ENCODE assay signal across 9 cellular contexts in the genomic region with DNA sequence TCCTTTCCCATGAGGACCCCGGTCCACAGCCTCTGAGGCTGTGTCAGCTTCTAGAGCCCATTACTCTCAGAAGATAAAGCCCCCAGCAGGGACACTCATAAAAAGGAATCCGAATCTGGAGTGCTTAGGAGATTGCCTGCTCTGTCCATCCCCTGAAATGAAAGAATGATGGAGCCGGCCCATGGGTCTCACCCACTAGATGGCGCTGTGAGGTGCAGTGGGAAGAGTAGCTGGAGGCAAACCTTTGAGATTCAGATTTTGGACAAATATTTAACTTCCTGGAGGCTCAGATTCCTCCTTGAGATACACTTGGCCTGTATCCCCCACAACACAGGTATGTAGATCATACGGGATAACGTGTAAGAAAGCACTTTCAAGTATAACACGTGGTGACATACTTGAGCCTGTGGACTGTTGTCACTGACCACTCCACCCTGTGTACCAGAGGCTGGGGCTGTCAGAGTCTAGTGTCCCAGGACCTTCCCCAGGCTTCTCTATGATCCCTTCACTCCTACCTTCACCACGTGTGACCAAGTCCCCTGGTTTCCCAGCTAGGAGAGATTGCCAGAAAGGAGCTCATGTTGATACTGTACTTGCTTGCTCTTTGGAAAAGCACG. TPM values are rescaled to one million over a fixed set of nuclear protein-coding genes. Genes with fewer than 3 reads are reported as not detected.
DNase-seq lines count a peak whose midpoint lies in the region; ATAC-seq, FAIRE-seq and TF ChIP-seq lines count a peak whose summit lies in the region.
"Had no signal": no experiment of that assay in that cellular context is flagged by ENCODE, and none has a peak within 500 bp of the region (broad histone marks: within the 10 kb centered on the region; RNA-seq: fewer than 3 reads in every experiment).

No MANE protein-coding gene starts in this region.

- peak; percentile 67 to 86 for ATAC-seq in activated naive CD4-positive, alpha-beta T cell treated with anti-CD3 and anti-CD28 coated beads, Interleukin-2, amount 50 U/mL, for 72 hours

- H3K9me1 ChIP-seq in keratinocyte (ENCODE audit: control insufficient read depth, extremely low read depth, insufficient read depth, low read length), result no peaks in the 10 kb centered on the region

- H3K4me1 ChIP-seq in keratinocyte (ENCODE audit: control insufficient read depth, extremely low read depth, insufficient read depth, low read length), result peaks cover 12% of the 10 kb centered on the region

- no peaks in the 10 kb centered on the region for H3K9me3 ChIP-seq in keratinocyte (ENCODE audit: control insufficient read depth, low read depth, low read length)

- H3K79me2 ChIP-seq in keratinocyte (ENCODE audit: control insufficient read depth, insufficient read depth, low read length), result no peaks in the 10 kb centered on the region

- dilution Hi-C loops in keratinocyte (cut with MboI; ENCODE audit: extremely low pct_ligation_motif_present, low sequenced_read_pairs), result no loop called here

- H3K36me3 Mint-ChIP-seq in activated naive CD4-positive, alpha-beta T cell treated with anti-CD3 and anti-CD28 coated beads, Interleukin-2, amount 50 U/mL, for 72 hours, result peaks cover 0 to 5% of the 10 kb centered on the region in 2 donors

- H3K27me3 ChIP-seq in keratinocyte (ENCODE audit: control insufficient read depth, extremely low read depth, insufficient read depth, low read length), result no peaks in the 10 kb centered on the region

- peak; percentile 1 for DNase-seq in DMS153 treated with DMSO at 0.1 percent for 48 hours (lab: John Stamatoyannopoulos, UW; ENCODE audit: unreplicated experiment)
- DNase-seq in DMS153 (lab: John Stamatoyannopoulos, UW), result no peak
- peak; percentile 29 for DNase-seq in RPMI7951 (ENCODE audit: low read depth)
- peak; percentile 70 to 82 for DNase-seq in activated naive CD4-positive, alpha-beta T cell treated with anti-CD3 and anti-CD28 coated beads, Interleukin-2, amount 50 U/mL, for 72 hours (ENCODE audit: low spot score in 2 of 2)
- DNase-seq in keratinocyte (ENCODE audit: low read depth, low spot score), result no peak
- peak; percentile 19 to 60 (median 54) for DNase-seq in stimulated activated naive CD4-positive, alpha-beta T cell (lab: John Stamatoyannopoulos, UW)
- no peak for DNase-seq in OCI-M2 (lab: John Stamatoyannopoulos, UW; ENCODE audit: unreplicated experiment)
- no peak for DNase-seq in NCI-H2081 (lab: John Stamatoyannopoulos, UW)

- H3K9ac ChIP-seq in keratinocyte (ENCODE audit: control insufficient read depth, extremely low read depth, insufficient read depth, low read length), result no peak overlapping the region

- no peak overlapping the region for H2AFZ ChIP-seq in keratinocyte (ENCODE audit: control insufficient read depth, low read length)

- no peaks in the 10 kb centered on the region for H3K9me3 Mint-ChIP-seq in activated naive CD4-positive, alpha-beta T cell treated with anti-CD3 and anti-CD28 coated beads, Interleukin-2, amount 50 U/mL, for 72 hours

- no peak overlapping the region for H3K27ac ChIP-seq in keratinocyte (ENCODE audit: control insufficient read depth, insufficient read depth, low read length)

- peak overlapping the region in 1 of 2 donors; percentile 71 for H3K27ac Mint-ChIP-seq in activated naive CD4-positive, alpha-beta T cell treated with anti-CD3 and anti-CD28 coated beads, Interleukin-2, amount 50 U/mL, for 72 hours

- no peak overlapping the region for H3K4me3 ChIP-seq in keratinocyte (ENCODE audit: control insufficient read depth in 2 of 3, extremely low read depth in 1 of 3, insufficient read depth in 2 of 3, low read depth in 1 of 3, low read length in 3 of 3)

- peak; percentile 71 to 83 (median 78) for TF ChIP-seq CTCF in keratinocyte (optimal IDR thresholded peaks at IDR 0.05 in 1 of 3, IDR thresholded peaks at IDR 0.05 in 1 of 3, conservative IDR thresholded peaks at IDR 0.05 in 1 of 3; ENCODE audit: extremely low read depth in 1 of 3, insufficient read depth in 2 of 3, low read length in 3 of 3)

- FAIRE-seq in keratinocyte (lab: Jason Lieb, UNC), result no peak

- H3K36me3 ChIP-seq in keratinocyte (ENCODE audit: control insufficient read depth in 2 of 2, extremely low read depth in 1 of 2, insufficient read depth in 2 of 2, low read length in 2 of 2), result no peaks in the 10 kb centered on the region

- no peak overlapping the region for H3K4me2 ChIP-seq in keratinocyte (ENCODE audit: control insufficient read depth, extremely low read depth, insufficient read depth, low read depth, low read length)

- no peaks in the 10 kb centered on the region for H4K20me1 ChIP-seq in keratinocyte (ENCODE audit: control insufficient read depth, extremely low read depth, insufficient read depth, low read length)

RNA-seq across cellular contexts. Expression of gene TRMO, which starts 32.3 kb away (rescaled TPM):
- 16.9 and 22.9 TPM in 2 replicates for total RNA-seq in RPMI7951 (2014; rRNA removed; shearing (Covaris generic))
- 10 to 100 TPM; 16.3 to 16.9 TPM for total RNA-seq in activated naive CD4-positive, alpha-beta T cell treated with anti-CD3 and anti-CD28 coated beads, Interleukin-2, amount 50 U/mL, for 72 hours
- 13.9 to 19.4 TPM (median 17.0 TPM) in 3 replicates for polyA plus RNA-seq in keratinocyte
- 13.0 TPM for polyA plus RNA-seq in keratinocyte (2011; ENCODE audit: low read depth)
- polyA plus RNA-seq in keratinocyte (2011; cell fraction: cytosol; rRNA removed), result 10.3 and 22.5 TPM in 2 replicates
- polyA plus RNA-seq in keratinocyte (2011; cell fraction: nucleus; rRNA removed), result 21.1 and 22.6 TPM in 2 replicates
- polyA plus RNA-seq in keratinocyte (2012; ENCODE audit: low replicate concordance), result 9.4 and 11.3 TPM in 2 replicates
- polyA minus RNA-seq in keratinocyte, result 6.7 to 13.3 TPM (median 6.7 TPM) in 3 replicates
- polyA minus RNA-seq in keratinocyte (2011; cell fraction: cytosol; rRNA and poly(A)+ RNA removed), result 5.9 TPM
- 5.5 and 9.4 TPM in 2 replicates for polyA minus RNA-seq in keratinocyte (2011; cell fraction: nucleus; rRNA and poly(A)+ RNA removed)

RNA-seq across cellular contexts. Expression of gene FOXE1, which starts 37.0 kb away (rescaled TPM):
- not detected in 2 replicates for total RNA-seq in RPMI7951 (2014; rRNA removed; shearing (Covaris generic))
- under 1 TPM; 0.06 to 0.07 TPM for total RNA-seq in activated naive CD4-positive, alpha-beta T cell treated with anti-CD3 and anti-CD28 coated beads, Interleukin-2, amount 50 U/mL, for 72 hours
- polyA plus RNA-seq in keratinocyte, result 0.97 to 1.9 TPM (median 1.1 TPM) in 3 replicates
- polyA plus RNA-seq in keratinocyte (2011; ENCODE audit: low read depth), result 2.5 TPM
- polyA plus RNA-seq in keratinocyte (2011; cell fraction: cytosol; rRNA removed), result 1.1 and 1.4 TPM in 2 replicates
- polyA plus RNA-seq in keratinocyte (2011; cell fraction: nucleus; rRNA removed), result 3.1 and 4.7 TPM in 2 replicates
- polyA plus RNA-seq in keratinocyte (2012; ENCODE audit: low replicate concordance), result 1.9 and 2.1 TPM in 2 replicates
- 0.58 to 1.0 TPM (median 0.92 TPM) in 3 replicates for polyA minus RNA-seq in keratinocyte
- polyA minus RNA-seq in keratinocyte (2011; cell fraction: cytosol; rRNA and poly(A)+ RNA removed), result 3.6 TPM
- polyA minus RNA-seq in keratinocyte (2011; cell fraction: nucleus; rRNA and poly(A)+ RNA removed), result 3.6 and 5.1 TPM in 2 replicates
- total RNA-seq: temporal lobe had no signal

RNA-seq across cellular contexts. Expression of gene HEMGN, which starts 47.9 kb away (rescaled TPM):
- total RNA-seq in RPMI7951 (2014; rRNA removed; shearing (Covaris generic)), result not detected in 2 replicates
- 1 to 10 TPM; 1.9 to 2.1 TPM for total RNA-seq in activated naive CD4-positive, alpha-beta T cell treated with anti-CD3 and anti-CD28 coated beads, Interleukin-2, amount 50 U/mL, for 72 hours
- 0.02 TPM in 1 of 3 replicates, not detected in the others for polyA plus RNA-seq in keratinocyte
- polyA plus RNA-seq in keratinocyte (2011; ENCODE audit: low read depth), result not detected
- polyA plus RNA-seq in keratinocyte (2011; cell fraction: cytosol; rRNA removed), result not detected in 2 replicates
- polyA plus RNA-seq in keratinocyte (2011; cell fraction: nucleus; rRNA removed), result not detected in 2 replicates
- not detected in 2 replicates for polyA plus RNA-seq in keratinocyte (2012; ENCODE audit: low replicate concordance)
- polyA minus RNA-seq in keratinocyte, result not detected in 3 replicates
- polyA minus RNA-seq in keratinocyte (2011; cell fraction: cytosol; rRNA and poly(A)+ RNA removed), result not detected
- polyA minus RNA-seq in keratinocyte (2011; cell fraction: nucleus; rRNA and poly(A)+ RNA removed), result not detected in 2 replicates

Comparison
In these comparisons a context has a peak if more than half of its experiments do, and no peak if none do; other contexts are left out.
1. DNase-seq: peak in DMS153 treated with DMSO at 0.1 percent for 48 hours (single experiment), RPMI7951 (single experiment), activated naive CD4-positive, alpha-beta T cell treated with anti-CD3 and anti-CD28 coated beads, Interleukin-2, amount 50 U/mL, for 72 hours (2 of 2) and stimulated activated naive CD4-positive, alpha-beta T cell (6 of 6); none in DMS153 (single experiment), keratinocyte (single experiment), OCI-M2 (single experiment) and NCI-H2081 (0 of 2).